In genomic region chr6:43060034-43060754, GRCh38 we compare ENCODE assay signal across 8 cellular contexts. TPM values are rescaled to one million over a fixed set of nuclear protein-coding genes. Genes with fewer than 3 reads are reported as not detected.
A peak's percentile ranks its signal among the peaks of the same experiment; 100 is the strongest.
DNase-seq lines count a peak whose midpoint lies in the region; ATAC-seq lines count a peak whose summit lies in the region.

No MANE protein-coding gene starts in this region.

- H3K9ac ChIP-seq in GM23248 = peak overlapping the region; percentile 96

- H3K9me3 ChIP-seq in GM23248 (ENCODE audit: low read depth) (no peaks in the 10 kb centered on the region), ectodermal cell (ENCODE audit: control insufficient read depth, low read length) (no peaks in the 10 kb centered on the region)

- H3K4me3 ChIP-seq in GM23248 (peak overlapping the region; percentile 82), ectodermal cell (ENCODE audit: insufficient read depth, low read depth, low read length) (peak overlapping the region; percentile 98)

- WGBS in GM23248 (ENCODE audit: low coverage in 1 of 2, low lambda C conversion rate in 2 of 2, missing lambda C conversion rate in 2 of 2), 2 experiments = 4 to 7% methylated on average over 13 to 15 of the region's 15 CpGs
- WGBS in ectodermal cell, 2 experiments = 14 to 16% methylated on average over 15 of the region's 15 CpGs

- H3K4me2 ChIP-seq in GM23248 (ENCODE audit: unreplicated experiment) = peak overlapping the region; percentile 93

- H3K36me3 ChIP-seq in GM23248 (ENCODE audit: low read depth) = peaks cover 3% of the 10 kb centered on the region; the same call in 1 of the 2 replicates
- no peaks in the 10 kb centered on the region for H3K36me3 ChIP-seq in ectodermal cell (ENCODE audit: control insufficient read depth, insufficient read depth, low read length)

- no peaks in the 10 kb centered on the region for H4K20me1 ChIP-seq in GM23248 (ENCODE audit: insufficient read depth)

- in situ Hi-C loops in GM23248 (cut with MboI) = loop anchor here (5.0 kb wide), 1 partner anchor 67 kb away; no protein-coding TSS in a partner anchor

- peak; percentile 42 for DNase-seq in GM23248
- DNase-seq in NCI-H748 (lab: John Stamatoyannopoulos, UW; ENCODE audit: unreplicated experiment) = peak; percentile 70
- peak; percentile 69 for DNase-seq in mucosa of gallbladder (ENCODE audit: low spot score)
- no peak for DNase-seq in activated CD4-positive, CD25-positive, alpha-beta regulatory T cell (lab: John Stamatoyannopoulos, UW)
- no peak for DNase-seq in SHP77 treated with DMSO at 0.1 percent for 48 hours (lab: John Stamatoyannopoulos, UW)

- H3K27ac ChIP-seq in GM23248 (peak overlapping the region; percentile 72), ectodermal cell (ENCODE audit: insufficient read depth, low read depth, low read length, poor library complexity, severe bottlenecking) (peak overlapping the region; percentile 16)

- peaks cover 5% of the 10 kb centered on the region; the same call in 1 of the 2 replicates for H3K4me1 ChIP-seq in GM23248 (ENCODE audit: insufficient read depth)
- H3K4me1 ChIP-seq in ectodermal cell (ENCODE audit: control insufficient read depth, insufficient read depth, low read length) = peaks cover 10% of the 10 kb centered on the region

- no peaks in the 10 kb centered on the region for H3K27me3 ChIP-seq in GM23248 (replicated peaks; ENCODE audit: insufficient read depth)
- no peaks in the 10 kb centered on the region for H3K27me3 ChIP-seq in ectodermal cell (ENCODE audit: control insufficient read depth, insufficient read depth, low read length, poor library complexity, severe bottlenecking)

- peaks cover 33% of the 10 kb centered on the region for H3K79me2 ChIP-seq in GM23248 (ENCODE audit: insufficient read depth)

- no peaks in the 10 kb centered on the region for H3K9me2 ChIP-seq in GM23248 (ENCODE audit: insufficient read depth)

- H2AFZ ChIP-seq in GM23248 = peak overlapping the region; percentile 88

- H3F3A ChIP-seq in GM23248 (ENCODE audit: insufficient read depth) = no peaks in the 10 kb centered on the region

- ATAC-seq in GM18873 (IDR thresholded peaks at IDR 0.05; ENCODE audit: low FRiP score, unreplicated experiment) (no peak), HG03457 (IDR thresholded peaks at IDR 0.05; ENCODE audit: unreplicated experiment) (no peak)

RNA-seq across cellular contexts. Expression of gene KLC4, which starts 0.8 kb away (rescaled TPM):
- 15.0 and 32.2 TPM in 2 replicates for total RNA-seq in GM23248 (2014; rRNA removed; shearing (Covaris generic))
- 10.4 and 10.7 TPM in 2 replicates for polyA plus RNA-seq in GM23248 (2016; fragmentation: Nextera tagmentation; extraction: Ambion mirVana)
- 30.3 TPM for polyA plus RNA-seq in ectodermal cell (2013, experiment 1 of 4)
- polyA plus RNA-seq in ectodermal cell (2013, experiment 2 of 4) = 30.6 TPM
- polyA plus RNA-seq in ectodermal cell (2013, experiment 3 of 4) = 26.2 TPM
- polyA plus RNA-seq in ectodermal cell (2013, experiment 4 of 4) = 31.1 TPM
- 71.6 TPM for total RNA-seq in mucosa of gallbladder

RNA-seq across cellular contexts. Expression of gene MRPL2, which starts 1.0 kb away (rescaled TPM):
- total RNA-seq in GM23248 (2014; rRNA removed; shearing (Covaris generic)) = 18.5 and 19.7 TPM in 2 replicates
- polyA plus RNA-seq in GM23248 (2016; fragmentation: Nextera tagmentation; extraction: Ambion mirVana) = 71.9 and 78.0 TPM in 2 replicates
- polyA plus RNA-seq in ectodermal cell (2013, experiment 1 of 4) = 49.1 TPM
- polyA plus RNA-seq in ectodermal cell (2013, experiment 2 of 4) = 42.2 TPM
- polyA plus RNA-seq in ectodermal cell (2013, experiment 3 of 4) = 46.6 TPM
- polyA plus RNA-seq in ectodermal cell (2013, experiment 4 of 4) = 52.4 TPM
- 49.1 TPM for total RNA-seq in mucosa of gallbladder

RNA-seq across cellular contexts. Expression of gene CUL7, which starts 6.5 kb away (rescaled TPM):
- 50.1 and 54.1 TPM in 2 replicates for total RNA-seq in GM23248 (2014; rRNA removed; shearing (Covaris generic))
- polyA plus RNA-seq in GM23248 (2016; fragmentation: Nextera tagmentation; extraction: Ambion mirVana) = 21.8 and 23.7 TPM in 2 replicates
- polyA plus RNA-seq in ectodermal cell (2013, experiment 1 of 4) = 36.0 TPM
- polyA plus RNA-seq in ectodermal cell (2013, experiment 2 of 4) = 36.3 TPM
- 25.3 TPM for polyA plus RNA-seq in ectodermal cell (2013, experiment 3 of 4)
- polyA plus RNA-seq in ectodermal cell (2013, experiment 4 of 4) = 30.0 TPM
- total RNA-seq in mucosa of gallbladder = 29.5 TPM

RNA-seq across cellular contexts. Expression of gene PTK7, which starts 15.9 kb away (rescaled TPM):
- 146 and 162 TPM in 2 replicates for total RNA-seq in GM23248 (2014; rRNA removed; shearing (Covaris generic))
- 110 and 113 TPM in 2 replicates for polyA plus RNA-seq in GM23248 (2016; fragmentation: Nextera tagmentation; extraction: Ambion mirVana)
- 159 TPM for polyA plus RNA-seq in ectodermal cell (2013, experiment 1 of 4)
- 154 TPM for polyA plus RNA-seq in ectodermal cell (2013, experiment 2 of 4)
- 120 TPM for polyA plus RNA-seq in ectodermal cell (2013, experiment 3 of 4)
- polyA plus RNA-seq in ectodermal cell (2013, experiment 4 of 4) = 127 TPM
- total RNA-seq in mucosa of gallbladder = 30.0 TPM

RNA-seq across cellular contexts. Expression of gene RRP36, which starts 38.8 kb away (rescaled TPM):
- 45.0 and 58.3 TPM in 2 replicates for total RNA-seq in GM23248 (2014; rRNA removed; shearing (Covaris generic))
- polyA plus RNA-seq in GM23248 (2016; fragmentation: Nextera tagmentation; extraction: Ambion mirVana) = 71.6 and 74.3 TPM in 2 replicates
- 100 TPM for polyA plus RNA-seq in ectodermal cell (2013, experiment 1 of 4)
- 110 TPM for polyA plus RNA-seq in ectodermal cell (2013, experiment 2 of 4)
- 78.8 TPM for polyA plus RNA-seq in ectodermal cell (2013, experiment 3 of 4)
- 79.2 TPM for polyA plus RNA-seq in ectodermal cell (2013, experiment 4 of 4)
- 40.6 TPM for total RNA-seq in mucosa of gallbladder

Comparison
In these comparisons a context has a peak if more than half of its experiments do, and no peak if none do; other contexts are left out.
1. DNase-seq: peak in GM23248 (single experiment), NCI-H748 (single experiment) and mucosa of gallbladder (single experiment); none in activated CD4-positive, CD25-positive, alpha-beta regulatory T cell (0 of 4) and SHP77 treated with DMSO at 0.1 percent for 48 hours (single experiment).